In genomic region chr10:6036861-6037321, GRCh38 we compare ENCODE assay signal across 17 cellular contexts. TPM values are rescaled to one million over a fixed set of nuclear protein-coding genes. Genes with fewer than 3 reads are reported as not detected.
A peak's percentile ranks its signal among the peaks of the same experiment; 100 is the strongest.
DNase-seq lines count a peak whose midpoint lies in the region.
"Had no signal": no experiment of that assay in that cellular context is flagged by ENCODE, and none has a peak within 500 bp of the region (broad histone marks: within the 10 kb centered on the region; RNA-seq: fewer than 3 reads in every experiment).

No MANE protein-coding gene starts in this region.

- no peaks in the 10 kb centered on the region for H3K9me3 ChIP-seq in SJCRH30 (replicated peaks)
- H3K9me3 ChIP-seq: pancreas had no signal

- H3K4me3 ChIP-seq in SJCRH30: no peak overlapping the region
- H3K4me3 ChIP-seq: pancreas had no signal

- H3K4me1 ChIP-seq in SJCRH30: no peaks in the 10 kb centered on the region
- H3K4me1 ChIP-seq: pancreas had no signal

- no peak overlapping the region for H3K27ac ChIP-seq in SJCRH30
- H3K27ac ChIP-seq: pancreas had no signal

- DNase-seq in activated naive CD4-positive, alpha-beta T cell treated with Interleukin-2 at 50 U/mL for 16 hours: peak; percentile 27
- no peak for DNase-seq in activated naive CD4-positive, alpha-beta T cell treated with anti-CD3 and anti-CD28 coated beads, Interleukin-2, amount 50 U/mL, for 16 hours
- DNase-seq in T-helper 2 cell: peak in 3 of 5 experiments; percentile 33 to 69 (median 53)
- DNase-seq in central memory CD4-positive, alpha-beta T cell: peak; percentile 57
- peak; percentile 48 for DNase-seq in stimulated activated CD8-positive, alpha-beta memory T cell treated with anti-CD3 and anti-CD28 coated beads, Interleukin-4, amount 100 ng/mL, for 48 hours
- no peak for DNase-seq in NCI-H1417 treated with DMSO at 0.1 percent for 48 hours (lab: John Stamatoyannopoulos, UW)
- no peak for DNase-seq in SJCRH30
- DNase-seq in islet precursor cell: no peak
- DNase-seq: DMS79, HCEC 1CT, hypothalamus, NCI-H1092 treated with DMSO at 0.1 percent for 48 hours, pancreas, T1000 had no signal

- no peaks in the 10 kb centered on the region for H3K27me3 ChIP-seq in SJCRH30
- H3K27me3 ChIP-seq: pancreas had no signal

- H3K36me3 ChIP-seq in SJCRH30: no peaks in the 10 kb centered on the region
- H3K36me3 ChIP-seq: pancreas had no signal

RNA-seq across cellular contexts. Expression of gene IL2RA, which starts 25.3 kb away (rescaled TPM):
- total RNA-seq in SJCRH30 (2014; rRNA removed; shearing (Covaris generic)): not detected in 2 replicates
- total RNA-seq: lung microvascular endothelial cell, NCI-H460, RPMI7951 had no signal

RNA-seq across cellular contexts. Expression of gene RBM17, which starts 51.9 kb away (rescaled TPM):
- 59.8 and 60.6 TPM in 2 replicates for total RNA-seq in SJCRH30 (2014; rRNA removed; shearing (Covaris generic))

RNA-seq across cellular contexts. Expression of gene IL15RA, which starts 59.5 kb away (rescaled TPM):
- not detected in 2 replicates for total RNA-seq in SJCRH30 (2014; rRNA removed; shearing (Covaris generic))

Comparison
In these comparisons a context has a peak if more than half of its experiments do, and no peak if none do; other contexts are left out.
1. DNase-seq: peak in activated naive CD4-positive, alpha-beta T cell treated with Interleukin-2 at 50 U/mL for 16 hours (single experiment), T-helper 2 cell (3 of 5), central memory CD4-positive, alpha-beta T cell (single experiment) and stimulated activated CD8-positive, alpha-beta memory T cell treated with anti-CD3 and anti-CD28 coated beads, Interleukin-4, amount 100 ng/mL, for 48 hours (single experiment); none in activated naive CD4-positive, alpha-beta T cell treated with anti-CD3 and anti-CD28 coated beads, Interleukin-2, amount 50 U/mL, for 16 hours (single experiment), NCI-H1417 treated with DMSO at 0.1 percent for 48 hours (single experiment), SJCRH30 (0 of 2) and islet precursor cell (single experiment).